8 cellular contexts compared by ENCODE assay signal in genomic region chr12:6961695-6962284, GRCh38. TPM values are rescaled to one million over a fixed set of nuclear protein-coding genes. Genes with fewer than 3 reads are reported as not detected.
DNase-seq lines count a peak whose midpoint lies in the region; ATAC-seq and TF ChIP-seq lines count a peak whose summit lies in the region.

No MANE protein-coding gene starts in this region.

- H3K27ac ChIP-seq in ovary, result peak overlapping the region; percentile 11 to 58

- peaks cover 58% of the 10 kb centered on the region for H3K36me3 Mint-ChIP-seq in activated naive CD4-positive, alpha-beta T cell treated with anti-CD3 and anti-CD28 coated beads, Interleukin-2, amount 10 ng/mL, durations not matched to agents 7 days and 5 days

- ATAC-seq in HG02798 (IDR thresholded peaks at IDR 0.05; ENCODE audit: poor library complexity, unreplicated experiment), result peak; percentile 10
- ATAC-seq in Right ventricle myocardium superior (ENCODE audit: poor library complexity), result peak; percentile 44
- no peak for ATAC-seq in GM18873 (IDR thresholded peaks at IDR 0.05; ENCODE audit: low FRiP score, unreplicated experiment)

- CTCF ChIA-PET in activated naive CD4-positive, alpha-beta T cell treated with anti-CD3 and anti-CD28 coated beads, Interleukin-2, amount 10 ng/mL, durations not matched to agents 7 days and 5 days (lab: Charles Lee), result interaction anchor here (1.0 to 12.3 kb wide), 7 partner anchors 16 to 151 kb away, joined by 3 to 491 read pairs (median 5); partner anchors contain the start of genes C12orf57, C1RL, PTPN6 and RNU7-1

- H3K4me3 ChIP-seq in ovary, result peak overlapping the region; percentile 20

- no peaks in the 10 kb centered on the region for H3K27me3 ChIP-seq in ovary

- intact Hi-C loops in Right ventricle myocardium superior (cut with DNase I), result no loop called here
- intact Hi-C loops in ovary (cut with DNase I), result loop anchor here in 2 of 4 donors (10.0 kb wide), 1 partner anchor 97 kb away; the partner anchor contains the start of gene TPI1 (in 2 of the 2)

- TF ChIP-seq POLR2A in ovary (IDR thresholded peaks at IDR 0.05), result no peak

- no peak for TF ChIP-seq EP300 in ovary (IDR thresholded peaks at IDR 0.05)

- H3K4me1 ChIP-seq in ovary (ENCODE audit: insufficient read depth), result peaks cover 8% of the 10 kb centered on the region

- peak in 1 of 3 donors; percentile 19 for TF ChIP-seq CTCF in ovary (IDR thresholded peaks at IDR 0.05)

- peaks cover 86% of the 10 kb centered on the region for H3K4me1 Mint-ChIP-seq in activated naive CD4-positive, alpha-beta T cell treated with anti-CD3 and anti-CD28 coated beads, Interleukin-2, amount 10 ng/mL, durations not matched to agents 7 days and 5 days

- DNase-seq in D341Med (ENCODE audit: low spot score) (peak; percentile 86), NCI-H748 (lab: John Stamatoyannopoulos, UW; ENCODE audit: unreplicated experiment) (peak; percentile 83), Right ventricle myocardium superior (peak; percentile 70), ovary (peak in 4 of 5 donors; percentile 55 to 73 (median 66)), ureter (ENCODE audit: low spot score) (no peak)
- peak; percentile 62 for DNase-seq in activated naive CD4-positive, alpha-beta T cell treated with anti-CD3 and anti-CD28 coated beads, Interleukin-2, amount 10 ng/mL, durations not matched to agents 7 days and 5 days

- H3K27me3 Mint-ChIP-seq in activated naive CD4-positive, alpha-beta T cell treated with anti-CD3 and anti-CD28 coated beads, Interleukin-2, amount 10 ng/mL, durations not matched to agents 7 days and 5 days, result no peaks in the 10 kb centered on the region

- H3K9me3 ChIP-seq in ovary, result no peaks in the 10 kb centered on the region

- peak overlapping the region; percentile 93 for H3K4me3 Mint-ChIP-seq in activated naive CD4-positive, alpha-beta T cell treated with anti-CD3 and anti-CD28 coated beads, Interleukin-2, amount 10 ng/mL, durations not matched to agents 7 days and 5 days

- WGBS in ovary, 3 donors, result 22 to 32% (median 24%) methylated on average over 16 of the region's 16 CpGs

- no peaks in the 10 kb centered on the region for H3K36me3 ChIP-seq in ovary

- peak overlapping the region; percentile 99 for H3K27ac Mint-ChIP-seq in activated naive CD4-positive, alpha-beta T cell treated with anti-CD3 and anti-CD28 coated beads, Interleukin-2, amount 10 ng/mL, durations not matched to agents 7 days and 5 days

- no peaks in the 10 kb centered on the region for H3K9me3 Mint-ChIP-seq in activated naive CD4-positive, alpha-beta T cell treated with anti-CD3 and anti-CD28 coated beads, Interleukin-2, amount 10 ng/mL, durations not matched to agents 7 days and 5 days

RNA-seq across cellular contexts. Expression of gene PHB2, which starts 8.7 kb away (rescaled TPM):
- total RNA-seq in Right ventricle myocardium superior, result 136 TPM
- 100 to 1,000 TPM; 220 to 324 (median 269) TPM for total RNA-seq in ovary
- 100 to 1,000 TPM; 129 to 285 TPM for polyA plus RNA-seq in ovary
- total RNA-seq in ureter, result 221 TPM

RNA-seq across cellular contexts. Expression of gene EMG1, which starts 8.9 kb away (rescaled TPM):
- total RNA-seq in Right ventricle myocardium superior (39.0 TPM), ovary (10 to 100 TPM; 25.6 to 54.7 (median 41.0) TPM), ureter (68.0 TPM)
- 10 to 100 TPM; 21.5 to 39.5 TPM for polyA plus RNA-seq in ovary

RNA-seq across cellular contexts. Expression of gene PTPN6, which starts 10.6 kb away (rescaled TPM):
- total RNA-seq in Right ventricle myocardium superior (7.2 TPM), ovary (10 to 100 TPM in 3 of 7 donors, 1 to 10 TPM in 4; 4.6 to 19.8 (median 9.8) TPM), ureter (40.4 TPM)
- 10 to 100 TPM in 1 of 2 donors, 1 to 10 TPM in 1; 6.9 to 25.3 TPM for polyA plus RNA-seq in ovary

RNA-seq across cellular contexts. Expression of gene C12orf57, which starts 18.0 kb away (rescaled TPM):
- total RNA-seq in Right ventricle myocardium superior (251 TPM), ovary (1,000 to 10,000 TPM in 1 of 7 donors, 100 to 1,000 TPM in 6; 457 to 1,838 (median 633) TPM), ureter (172 TPM)
- polyA plus RNA-seq in ovary, result 1,000 to 10,000 TPM in 1 of 2 donors, 10 to 100 TPM in 1; 40.3 to 1,266 TPM

RNA-seq across cellular contexts. Expression of gene RNU7-1, which starts 18.2 kb away (rescaled TPM):
- total RNA-seq in Right ventricle myocardium superior, result not detected
- not detected for total RNA-seq in ovary
- polyA plus RNA-seq in ovary, result not detected
- total RNA-seq in ureter, result not detected
